In the genomic region with DNA sequence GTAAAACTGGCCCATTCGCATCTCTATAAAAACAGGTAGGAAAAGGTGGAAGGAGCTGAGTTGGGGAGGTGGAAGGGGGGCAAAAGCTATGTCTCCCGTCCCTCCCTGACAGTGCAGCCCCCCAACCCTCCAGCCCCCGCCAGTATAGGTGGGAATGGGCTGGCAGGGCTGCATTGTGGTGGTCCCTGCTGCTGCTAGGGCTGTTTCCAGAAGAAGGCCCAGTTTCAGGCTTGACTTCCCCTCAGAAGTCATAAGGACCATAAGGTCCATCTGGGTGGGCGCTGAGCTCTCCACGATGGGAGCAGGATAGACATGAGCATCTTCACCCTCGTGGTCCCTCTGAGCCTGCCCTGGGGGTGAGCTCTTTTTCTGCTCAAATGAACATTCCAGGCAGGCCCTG, we compare ENCODE assay signal across 22 cellular contexts.
"Had no signal": no experiment of that assay in that cellular context is flagged by ENCODE, and none has a peak within 500 bp of the region (broad histone marks: within the 10 kb centered on the region; RNA-seq: fewer than 3 reads in every experiment).

No MANE protein-coding gene starts in this region.

- H3K36me3 ChIP-seq: right atrium auricular region, transverse colon had no signal

- H3K9me3 ChIP-seq: right atrium auricular region, testis, transverse colon had no signal

- H3K4me1 ChIP-seq: parathyroid adenoma, right atrium auricular region, testis, transverse colon had no signal

- H3K4me3 ChIP-seq: coronary artery, dorsolateral prefrontal cortex, right atrium auricular region, testis, transverse colon had no signal

- H3K27ac ChIP-seq: coronary artery, parathyroid adenoma, right atrium auricular region, testis, transverse colon had no signal

- H3K9ac ChIP-seq: parathyroid adenoma had no signal

- H3K36me3 Mint-ChIP-seq: naive B cell had no signal

- H3K27ac Mint-ChIP-seq: activated T-helper 1 cell treated with anti-CD3 and anti-CD28 coated beads, Interleukin-12 subunit alpha, Interleukin-12 subunit beta, Interleukin-2, Interleukin-4 antibody, amounts not matched to agents 30 ng/mL and 10 ng/mL and 1 ng/mL, durations not matched to agents 14 hours and 24 hours and 36 hours; mesothelial cell of epicardium; naive B cell; T-helper 2 cell treated with Interferon-gamma antibody and Interleukin-4, amounts not matched to agents 5 μg/mL and 100 μg/mL, for 36 hours had no signal

- H3K9me3 Mint-ChIP-seq: activated T-helper 1 cell treated with anti-CD3 and anti-CD28 coated beads, Interleukin-12 subunit alpha, Interleukin-12 subunit beta, Interleukin-2, Interleukin-4 antibody, amounts not matched to agents 30 ng/mL and 10 ng/mL and 1 ng/mL, durations not matched to agents 14 hours and 24 hours and 36 hours; mesothelial cell of epicardium; T-helper 2 cell treated with Interferon-gamma antibody and Interleukin-4, amounts not matched to agents 5 μg/mL and 100 μg/mL, for 36 hours had no signal

- ATAC-seq: left cardiac atrium; left ventricle myocardium superior; stimulated activated naive CD8-positive, alpha-beta T cell treated with anti-CD3 and anti-CD28 coated beads, Interleukin-15, Interleukin-2, amounts not matched to agents 100 U/mL and 50 U/mL, for 24 hours had no signal

- DNase-seq: activated CD4-positive, alpha-beta T cell treated with anti-CD3 and anti-CD28 coated beads for 4 hours; activated CD4-positive, alpha-beta T cell treated with anti-CD3 and anti-CD28 coated beads, Interleukin-2, amount 50 U/mL, for 4 hours; activated gamma-delta T cell treated with Interleukin-2 at 50 U/mL for 16 hours; activated naive CD4-positive, alpha-beta T cell treated with anti-CD3 and anti-CD28 coated beads, Interleukin-2, amount 50 U/mL, for 16 hours; activated T-cell treated with anti-CD3 and anti-CD28 coated beads for 4 hours; cerebellar nuclear complex; effector memory CD4-positive, alpha-beta T cell; left cardiac atrium; left ventricle myocardium superior; naive B cell; occipital lobe; stimulated activated naive CD8-positive, alpha-beta T cell treated with anti-CD3 and anti-CD28 coated beads, Interleukin-15, Interleukin-2, amounts not matched to agents 100 U/mL and 50 U/mL, for 24 hours; testis; transverse colon had no signal

- H3K27me3 ChIP-seq: dorsolateral prefrontal cortex, right atrium auricular region, testis, transverse colon had no signal

- H3K4me1 Mint-ChIP-seq: mesothelial cell of epicardium, naive B cell had no signal

- H2AFZ ChIP-seq: parathyroid adenoma had no signal

- H3K4me3 Mint-ChIP-seq: activated T-helper 1 cell treated with anti-CD3 and anti-CD28 coated beads, Interleukin-12 subunit alpha, Interleukin-12 subunit beta, Interleukin-2, Interleukin-4 antibody, amounts not matched to agents 30 ng/mL and 10 ng/mL and 1 ng/mL, durations not matched to agents 14 hours and 24 hours and 36 hours; mesothelial cell of epicardium; naive B cell; neural crest cell; T-helper 2 cell treated with Interferon-gamma antibody and Interleukin-4, amounts not matched to agents 5 μg/mL and 100 μg/mL, for 36 hours had no signal
